Comparison of ENCODE assay signal across 9 cellular contexts in the genomic region with DNA sequence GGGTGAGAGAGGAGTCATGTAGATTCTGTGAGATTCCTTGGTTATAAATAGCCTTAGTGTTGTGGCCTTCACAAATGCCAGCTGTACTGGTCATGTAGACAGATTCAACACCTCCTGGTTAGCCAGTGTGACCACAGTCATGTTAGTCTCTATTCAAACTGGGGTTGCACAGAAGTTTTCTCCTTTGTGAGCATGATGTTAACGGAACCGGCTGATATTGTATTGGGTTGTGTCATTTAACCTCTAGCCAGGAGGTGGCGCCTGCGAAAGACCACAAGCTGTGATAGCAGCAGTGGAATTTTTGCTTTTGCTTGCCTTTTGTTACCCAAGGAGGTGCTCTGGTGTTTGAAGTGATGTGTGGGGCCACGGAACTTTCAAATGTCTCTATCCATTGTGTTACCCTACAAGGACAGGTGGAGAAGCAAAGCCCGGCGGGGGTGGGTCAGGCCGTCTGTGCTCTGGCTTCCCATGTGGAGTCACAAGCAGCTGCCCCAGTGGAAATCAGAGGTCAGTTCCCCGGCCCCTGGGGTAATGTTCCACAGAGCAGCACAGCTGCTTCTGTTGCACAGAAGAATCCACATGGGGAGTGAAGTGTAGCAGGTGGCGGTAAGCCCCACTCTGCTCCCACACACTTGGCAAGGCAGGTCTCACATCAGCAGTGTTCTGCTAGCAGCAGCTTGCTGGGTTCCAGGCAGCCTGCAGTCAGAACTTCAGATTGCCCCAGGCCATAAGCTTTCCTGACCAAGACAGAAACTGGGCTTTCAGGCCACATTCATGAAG.
DNase-seq lines count a peak whose midpoint lies in the region; ATAC-seq and TF ChIP-seq lines count a peak whose summit lies in the region.
"Had no signal": no experiment of that assay in that cellular context is flagged by ENCODE, and none has a peak within 500 bp of the region (broad histone marks: within the 10 kb centered on the region; RNA-seq: fewer than 3 reads in every experiment).

No MANE protein-coding gene starts in this region.

- no peaks in the 10 kb centered on the region for H3K36me3 Mint-ChIP-seq in neural crest cell (ENCODE audit: low read depth)

- H3K27ac Mint-ChIP-seq in neural crest cell (ENCODE audit: unreplicated experiment) = peak overlapping the region; percentile 81
- H3K27ac Mint-ChIP-seq: dendritic cell treated with granulocyte-macrophage colony-stimulating factor and Interleukin-4, amounts not matched to agents 40 ng/mL and 50 ng/mL, for 4 days had no signal

- peak; percentile 85 for ATAC-seq in SK-N-SH treated with all-trans-retinoic acid at 6 μM for 48 hours
- ATAC-seq in GM19035 (IDR thresholded peaks at IDR 0.05; ENCODE audit: unreplicated experiment) = no peak

- H3K27me3 Mint-ChIP-seq in neural crest cell (ENCODE audit: low read depth) = no peaks in the 10 kb centered on the region
- H3K27me3 Mint-ChIP-seq: dendritic cell treated with granulocyte-macrophage colony-stimulating factor and Interleukin-4, amounts not matched to agents 40 ng/mL and 50 ng/mL, for 4 days had no signal

- DNase-seq in AG08396 (ENCODE audit: low spot score) (peak; percentile 38), H4 (ENCODE audit: low spot score) (peak; percentile 51), fibroblast of mammary gland (ENCODE audit: low read depth) (peak; percentile 60), neural crest cell (ENCODE audit: low read depth, low spot score) (peak; percentile 42), NCI-H2107 treated with DMSO at 0.1 percent for 48 hours (lab: John Stamatoyannopoulos, UW; ENCODE audit: unreplicated experiment) (no peak), KG1 (lab: John Stamatoyannopoulos, UW) (no peak)

- peaks cover 7% of the 10 kb centered on the region for H3K4me1 Mint-ChIP-seq in neural crest cell

- H3K9me3 Mint-ChIP-seq in neural crest cell = peaks cover 6% of the 10 kb centered on the region
- H3K9me3 Mint-ChIP-seq: dendritic cell treated with granulocyte-macrophage colony-stimulating factor and Interleukin-4, amounts not matched to agents 40 ng/mL and 50 ng/mL, for 4 days had no signal

- TF ChIP-seq CTCF in fibroblast of mammary gland (conservative IDR thresholded peaks at IDR 0.05; ENCODE audit: control insufficient read depth, insufficient read depth, low read depth, low read length) (peak; percentile 76), neural crest cell (conservative IDR thresholded peaks at IDR 0.05) (peak; percentile 68)

- H3K4me3 ChIP-seq in fibroblast of mammary gland (ENCODE audit: control insufficient read depth, low read depth, low read length) = no peak overlapping the region

- H3K4me3 Mint-ChIP-seq in neural crest cell = no peak overlapping the region
- H3K4me3 Mint-ChIP-seq: dendritic cell treated with granulocyte-macrophage colony-stimulating factor and Interleukin-4, amounts not matched to agents 40 ng/mL and 50 ng/mL, for 4 days had no signal

TF ChIP-seq in SK-N-SH treated with all-trans-retinoic acid at 6 μM for 48 hours, 23 proteins besides CTCF, POLR2A, EP300 and RAD21:
- TF ChIP-seq TCF4 (CRISPR knock-in tag; IDR thresholded peaks at IDR 0.05; ENCODE audit: borderline replicate concordance) (no peak), ISL1 (CRISPR knock-in tag; IDR thresholded peaks at IDR 0.05) (no peak), OSR1 (CRISPR knock-in tag; IDR thresholded peaks at IDR 0.05) (no peak)
- TF ChIP-seq, protein P1, sequence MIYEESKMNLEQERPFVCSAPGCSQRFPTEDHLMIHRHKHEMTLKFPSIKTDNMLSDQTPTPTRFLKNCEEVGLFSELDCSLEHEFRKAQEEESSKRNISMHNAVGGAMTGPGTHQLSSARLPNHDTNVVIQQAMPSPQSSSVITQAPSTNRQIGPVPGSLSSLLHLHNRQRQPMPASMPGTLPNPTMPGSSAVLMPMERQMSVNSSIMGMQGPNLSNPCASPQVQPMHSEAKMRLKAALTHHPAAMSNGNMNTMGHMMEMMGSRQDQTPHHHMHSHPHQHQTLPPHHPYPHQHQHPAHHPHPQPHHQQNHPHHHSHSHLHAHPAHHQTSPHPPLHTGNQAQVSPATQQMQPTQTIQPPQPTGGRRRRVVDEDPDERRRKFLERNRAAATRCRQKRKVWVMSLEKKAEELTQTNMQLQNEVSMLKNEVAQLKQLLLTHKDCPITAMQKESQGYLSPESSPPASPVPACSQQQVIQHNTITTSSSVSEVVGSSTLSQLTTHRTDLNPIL (CRISPR knock-in tag; IDR thresholded peaks at IDR 0.05; ENCODE audit: low read depth) = no peak

Comparison
In these comparisons a context has a peak if more than half of its experiments do, and no peak if none do; other contexts are left out.
1. DNase-seq: peak in AG08396 (single experiment), H4 (single experiment), fibroblast of mammary gland (single experiment) and neural crest cell (single experiment); none in NCI-H2107 treated with DMSO at 0.1 percent for 48 hours (single experiment) and KG1 (single experiment).